15 cellular contexts compared by ENCODE assay signal in genomic region chr15:90598679-90599078, GRCh38.
A peak's percentile ranks its signal among the peaks of the same experiment; 100 is the strongest.
DNase-seq lines count a peak whose midpoint lies in the region; ATAC-seq and TF ChIP-seq lines count a peak whose summit lies in the region.
"Had no signal": no experiment of that assay in that cellular context is flagged by ENCODE, and none has a peak within 500 bp of the region (broad histone marks: within the 10 kb centered on the region; RNA-seq: fewer than 3 reads in every experiment).

No MANE protein-coding gene starts in this region.

- H3K36me3 Mint-ChIP-seq in activated CD4-positive, alpha-beta T cell treated with anti-CD3 and anti-CD28 coated beads, Interleukin-2, amount 10 ng/mL, durations not matched to agents 7 days and 5 days (ENCODE audit: low read depth) = peaks cover 77% of the 10 kb centered on the region
- peaks cover 73% of the 10 kb centered on the region for H3K36me3 Mint-ChIP-seq in activated CD4-positive, alpha-beta memory T cell treated with anti-CD3 and anti-CD28 coated beads, Interleukin-2, amount 10 ng/mL, durations not matched to agents 7 days and 5 days (ENCODE audit: low read depth)
- H3K36me3 Mint-ChIP-seq in GM23338 (ENCODE audit: low read depth) = no peaks in the 10 kb centered on the region; the same call in 2 of the 3 replicates

- peaks cover 78% of the 10 kb centered on the region for H3K4me1 Mint-ChIP-seq in activated CD4-positive, alpha-beta T cell treated with anti-CD3 and anti-CD28 coated beads, Interleukin-2, amount 10 ng/mL, durations not matched to agents 7 days and 5 days
- peaks cover 78% of the 10 kb centered on the region for H3K4me1 Mint-ChIP-seq in activated CD4-positive, alpha-beta memory T cell treated with anti-CD3 and anti-CD28 coated beads, Interleukin-2, amount 10 ng/mL, durations not matched to agents 7 days and 5 days
- H3K4me1 Mint-ChIP-seq in GM23338 = peaks cover 17% of the 10 kb centered on the region

- no peak for TF ChIP-seq EP300 in esophagus muscularis mucosa (IDR thresholded peaks at IDR 0.05)

- H3K4me3 ChIP-seq in esophagus muscularis mucosa = no peak overlapping the region
- H3K4me3 ChIP-seq in GM23338 = no peak overlapping the region
- H3K4me3 ChIP-seq: ovary had no signal

- DNase-seq in activated CD4-positive, alpha-beta T cell treated with anti-CD3 and anti-CD28 coated beads, Interleukin-2, amount 10 ng/mL, durations not matched to agents 7 days and 5 days = no peak
- DNase-seq in activated CD4-positive, alpha-beta T cell treated with anti-CD3 and anti-CD28 coated beads for 4 hours = no peak
- DNase-seq in activated CD4-positive, alpha-beta memory T cell treated with anti-CD3 and anti-CD28 coated beads, Interleukin-2, amount 10 ng/mL, durations not matched to agents 7 days and 5 days = no peak
- no peak for DNase-seq in esophagus muscularis mucosa (ENCODE audit: extremely low spot score)
- no peak for DNase-seq in GM23338 (ENCODE audit: low spot score)
- DNase-seq in GM10248 (ENCODE audit: extremely low spot score) = no peak
- DNase-seq in cerebellar nuclear complex (lab: John Stamatoyannopoulos, UW) = no peak
- DNase-seq: activated gamma-delta T cell; DND-41; NCI-H1092 treated with DMSO at 0.1 percent for 48 hours; SHP77; stimulated activated naive CD4-positive, alpha-beta T cell treated with Interleukin-2 at 50 U/mL for 16 hours had no signal

- TF ChIP-seq CTCF in esophagus muscularis mucosa (IDR thresholded peaks at IDR 0.05) = no peak
- no peak for TF ChIP-seq CTCF in GM23338 (conservative IDR thresholded peaks at IDR 0.05; ENCODE audit: low read depth in 2 of 2)
- TF ChIP-seq CTCF in GM10248 (IDR thresholded peaks at IDR 0.05; ENCODE audit: control extremely low read depth, extremely low read depth, low read depth, missing control alignments) = no peak

- 86% methylated on average over 10 of the region's 10 CpGs for WGBS in esophagus muscularis mucosa

- no peaks in the 10 kb centered on the region for H3K9me3 ChIP-seq in esophagus muscularis mucosa
- H3K9me3 ChIP-seq: ovary had no signal

- no peaks in the 10 kb centered on the region; the same call in 1 of the 2 replicates for H4K20me1 ChIP-seq in GM23338 (replicated peaks; ENCODE audit: insufficient read depth)

- CTCF ChIA-PET in activated CD4-positive, alpha-beta T cell treated with anti-CD3 and anti-CD28 coated beads, Interleukin-2, amount 10 ng/mL, durations not matched to agents 7 days and 5 days (lab: Charles Lee) = interaction anchor here (0.9 to 1.5 kb wide), 5 partner anchors 10 to 287 kb away, joined by 3 to 6 read pairs (median 3); no protein-coding TSS in a partner anchor
- CTCF ChIA-PET in activated CD4-positive, alpha-beta memory T cell treated with anti-CD3 and anti-CD28 coated beads, Interleukin-2, amount 10 ng/mL, durations not matched to agents 7 days and 5 days (lab: Charles Lee) = interaction anchor here (1.2 to 2.1 kb wide), 3 partner anchors 15 to 59 kb away, joined by 3 to 7 read pairs (median 4); no protein-coding TSS in a partner anchor
- CTCF ChIA-PET in GM10248 (lab: Yijun Ruan, JAX) = interaction anchor here (1.0 to 1.9 kb wide), 18 partner anchors 8 to 335 kb away, joined by 3 to 8 read pairs (median 4); no protein-coding TSS in a partner anchor

- peaks cover 0 to 38% (median 14%) of the 10 kb centered on the region in 4 donors for H3K36me3 ChIP-seq in esophagus muscularis mucosa
- H3K36me3 ChIP-seq in GM23338 (ENCODE audit: insufficient read depth) = no peaks in the 10 kb centered on the region
- H3K36me3 ChIP-seq: ovary, WERI-Rb-1 had no signal

- no peaks in the 10 kb centered on the region for H3F3A ChIP-seq in GM23338 (replicated peaks; ENCODE audit: low read depth)

- H3K27me3 ChIP-seq in esophagus muscularis mucosa = no peaks in the 10 kb centered on the region
- H3K27me3 ChIP-seq in GM23338 (ENCODE audit: insufficient read depth) = no peaks in the 10 kb centered on the region
- H3K27me3 ChIP-seq: ovary had no signal

- H3K4me3 Mint-ChIP-seq in activated CD4-positive, alpha-beta T cell treated with anti-CD3 and anti-CD28 coated beads, Interleukin-2, amount 10 ng/mL, durations not matched to agents 7 days and 5 days = peak overlapping the region; percentile 12
- H3K4me3 Mint-ChIP-seq in activated CD4-positive, alpha-beta memory T cell treated with anti-CD3 and anti-CD28 coated beads, Interleukin-2, amount 10 ng/mL, durations not matched to agents 7 days and 5 days = peak overlapping the region; percentile 60
- H3K4me3 Mint-ChIP-seq in GM23338 = no peak overlapping the region

- no peak for TF ChIP-seq POLR2A in esophagus muscularis mucosa (IDR thresholded peaks at IDR 0.05; ENCODE audit: low read depth)

- H3K9me3 Mint-ChIP-seq in activated CD4-positive, alpha-beta T cell treated with anti-CD3 and anti-CD28 coated beads, Interleukin-2, amount 10 ng/mL, durations not matched to agents 7 days and 5 days = peaks cover 3% of the 10 kb centered on the region
- no peaks in the 10 kb centered on the region for H3K9me3 Mint-ChIP-seq in activated CD4-positive, alpha-beta memory T cell treated with anti-CD3 and anti-CD28 coated beads, Interleukin-2, amount 10 ng/mL, durations not matched to agents 7 days and 5 days
- H3K9me3 Mint-ChIP-seq in GM23338 = no peaks in the 10 kb centered on the region

- peak overlapping the region; percentile 99 for H3K27ac Mint-ChIP-seq in activated CD4-positive, alpha-beta T cell treated with anti-CD3 and anti-CD28 coated beads, Interleukin-2, amount 10 ng/mL, durations not matched to agents 7 days and 5 days
- peak overlapping the region; percentile 100 for H3K27ac Mint-ChIP-seq in activated CD4-positive, alpha-beta memory T cell treated with anti-CD3 and anti-CD28 coated beads, Interleukin-2, amount 10 ng/mL, durations not matched to agents 7 days and 5 days
- H3K27ac Mint-ChIP-seq in GM23338 = no peak overlapping the region

- ATAC-seq in GM23338 = no peak; the same call in 1 of the 3 replicates

- no peaks in the 10 kb centered on the region for H3K9me2 ChIP-seq in GM23338 (ENCODE audit: insufficient read depth)

- peaks cover 45 to 58% (median 56%) of the 10 kb centered on the region in 4 donors for H3K4me1 ChIP-seq in esophagus muscularis mucosa
- peaks cover 15% of the 10 kb centered on the region for H3K4me1 ChIP-seq in GM23338 (ENCODE audit: insufficient read depth)

- intact Hi-C loops in esophagus muscularis mucosa (cut with DNase I) = loop anchor here (5.0 kb wide), 1 partner anchor 66 kb away; no protein-coding TSS in a partner anchor

- H2AFZ ChIP-seq in GM23338 = no peak overlapping the region

- H3K79me2 ChIP-seq in GM23338 (replicated peaks; ENCODE audit: insufficient read depth) = no peaks in the 10 kb centered on the region

- POLR2A ChIA-PET in activated CD4-positive, alpha-beta T cell treated with anti-CD3 and anti-CD28 coated beads, Interleukin-2, amount 10 ng/mL, durations not matched to agents 7 days and 5 days (lab: Charles Lee) = no interaction called here
- POLR2A ChIA-PET in activated CD4-positive, alpha-beta memory T cell treated with anti-CD3 and anti-CD28 coated beads, Interleukin-2, amount 10 ng/mL, durations not matched to agents 7 days and 5 days (lab: Charles Lee) = interaction anchor here (0.9 to 3.7 kb wide), 12 partner anchors 15 to 304 kb away, joined by 3 to 29 read pairs (median 4); partner anchors contain the start of genes CRTC3 and MAN2A2
- POLR2A ChIA-PET in GM10248 (lab: Yijun Ruan, JAX) = no interaction called here

- no peaks in the 10 kb centered on the region for H3K27me3 Mint-ChIP-seq in activated CD4-positive, alpha-beta T cell treated with anti-CD3 and anti-CD28 coated beads, Interleukin-2, amount 10 ng/mL, durations not matched to agents 7 days and 5 days
- H3K27me3 Mint-ChIP-seq in activated CD4-positive, alpha-beta memory T cell treated with anti-CD3 and anti-CD28 coated beads, Interleukin-2, amount 10 ng/mL, durations not matched to agents 7 days and 5 days = no peaks in the 10 kb centered on the region
- H3K27me3 Mint-ChIP-seq in GM23338 (ENCODE audit: insufficient read depth, low read depth, poor library complexity) = peaks cover 7% of the 10 kb centered on the region

- H3K27ac ChIP-seq in esophagus muscularis mucosa (replicated peaks in 1 of 4) (peak overlapping the region; percentile 63 to 65 (median 64)), temporal lobe (ENCODE audit: low read depth, low read length) (peak overlapping the region; percentile 77), GM23338 (ENCODE audit: low read depth) (no peak overlapping the region)
- H3K27ac ChIP-seq: WERI-Rb-1 had no signal

- no peak overlapping the region for H3K4me2 ChIP-seq in GM23338

TF ChIP-seq in GM23338, 12 proteins besides CTCF, POLR2A, EP300 and RAD21:
- TF ChIP-seq CREB1 (CRISPR knock-in tag; IDR thresholded peaks at IDR 0.05; ENCODE audit: low read depth) (no peak), POLR2AphosphoS5 (IDR thresholded peaks at IDR 0.05; ENCODE audit: low read depth) (no peak), EZH2phosphoT487 (IDR thresholded peaks at IDR 0.05; ENCODE audit: unreplicated experiment) (no peak)
